21 cellular contexts compared by ENCODE assay signal in genomic region chr4:16890651-16891050, GRCh38. TPM values are rescaled to one million over a fixed set of nuclear protein-coding genes. Genes with fewer than 3 reads are reported as not detected.
DNase-seq lines count a peak whose midpoint lies in the region; ATAC-seq and TF ChIP-seq lines count a peak whose summit lies in the region.
"Had no signal": no experiment of that assay in that cellular context is flagged by ENCODE, and none has a peak within 500 bp of the region (broad histone marks: within the 10 kb centered on the region; RNA-seq: fewer than 3 reads in every experiment).

No MANE protein-coding gene starts in this region.

- DNase-seq in CD4-positive, alpha-beta T cell, result no peak
- peak; percentile 3 for DNase-seq in CMK (ENCODE audit: low read depth)
- DNase-seq in activated CD8-positive, alpha-beta T cell treated with anti-CD3 and anti-CD28 coated beads for 36 hours, result peak; percentile 12
- DNase-seq in NCI-H1105 treated with DMSO at 0.1 percent for 48 hours (lab: John Stamatoyannopoulos, UW), result no peak
- DNase-seq: head of caudate nucleus; islet precursor cell; mammary epithelial cell; MG63; NCI-H146; NCI-H2227 treated with DMSO at 0.1 percent for 48 hours; NCI-H82; PC-9; stimulated activated CD4-positive, alpha-beta T cell treated with anti-CD3 and anti-CD28 coated beads, Interleukin-1b, Interleukin-23, amount 100 ng/mL, for 48 hours; upper lobe of right lung had no signal

- no peaks in the 10 kb centered on the region for H3K9me3 Mint-ChIP-seq in CD4-positive, alpha-beta T cell
- no peaks in the 10 kb centered on the region for H3K9me3 Mint-ChIP-seq in activated CD8-positive, alpha-beta T cell treated with anti-CD3 and anti-CD28 coated beads for 36 hours
- H3K9me3 Mint-ChIP-seq: activated T-helper 2 cell treated with anti-CD3 and anti-CD28 coated beads, Interferon-gamma antibody, Interleukin-2, Interleukin-4, amounts not matched to agents 10 μg/mL and 5 μg/mL and 100 μg/mL, durations not matched to agents 14 hours and 24 hours and 36 hours; stimulated activated naive CD8-positive, alpha-beta T cell treated with anti-CD3 and anti-CD28 coated beads, Interleukin-15, Interleukin-2, amounts not matched to agents 100 ng/mL and 50 ng/mL, for 24 hours had no signal

- intact Hi-C loops in CD4-positive, alpha-beta T cell (cut with DNase I, micrococcal nuclease), result no loop called here
- intact Hi-C loops in activated CD8-positive, alpha-beta T cell treated with anti-CD3 and anti-CD28 coated beads for 36 hours (cut with micrococcal nuclease), result no loop called here

- POLR2A ChIA-PET in CD4-positive, alpha-beta T cell (lab: Charles Lee), result no interaction called here
- POLR2A ChIA-PET in activated CD8-positive, alpha-beta T cell treated with anti-CD3 and anti-CD28 coated beads for 36 hours (lab: Charles Lee), result no interaction called here

- H3K27me3 ChIP-seq in CD4-positive, alpha-beta T cell (ENCODE audit: control insufficient read depth, insufficient read depth, low read length), result no peaks in the 10 kb centered on the region
- H3K27me3 ChIP-seq: ascending aorta, MG63, upper lobe of right lung had no signal

- no peak overlapping the region for H3K27ac ChIP-seq in CD4-positive, alpha-beta T cell (ENCODE audit: low read depth, low read length)
- peak overlapping the region; percentile 7 for H3K27ac ChIP-seq in mesodermal cell (ENCODE audit: low read depth, low read length, severe bottlenecking)
- H3K27ac ChIP-seq: ascending aorta, PC-9, upper lobe of right lung had no signal

- CTCF ChIA-PET in CD4-positive, alpha-beta T cell (lab: Charles Lee), result no interaction called here
- CTCF ChIA-PET in activated CD8-positive, alpha-beta T cell treated with anti-CD3 and anti-CD28 coated beads for 36 hours (lab: Charles Lee), result interaction anchor here (0.6 kb wide), 1 partner anchor 96 kb away, joined by 3 read pairs; no protein-coding TSS in a partner anchor

- peak overlapping the region; percentile 73 for H3K4me3 Mint-ChIP-seq in CD4-positive, alpha-beta T cell
- no peak overlapping the region for H3K4me3 Mint-ChIP-seq in activated CD8-positive, alpha-beta T cell treated with anti-CD3 and anti-CD28 coated beads for 36 hours
- H3K4me3 Mint-ChIP-seq: stimulated activated naive CD8-positive, alpha-beta T cell treated with anti-CD3 and anti-CD28 coated beads, Interleukin-15, Interleukin-2, amounts not matched to agents 100 ng/mL and 50 ng/mL, for 24 hours had no signal

- peaks cover 58% of the 10 kb centered on the region for H3K36me3 ChIP-seq in mesodermal cell (ENCODE audit: control insufficient read depth, insufficient read depth, low read length)
- H3K36me3 ChIP-seq: ascending aorta, upper lobe of right lung had no signal

- H3K4me3 ChIP-seq in mesodermal cell (ENCODE audit: extremely low read depth, insufficient read depth, low read length, poor library complexity, severe bottlenecking), result no peak overlapping the region
- H3K4me3 ChIP-seq: ascending aorta, MG63, PC-9, upper lobe of right lung had no signal

- no peaks in the 10 kb centered on the region for H3K27me3 Mint-ChIP-seq in CD4-positive, alpha-beta T cell
- H3K27me3 Mint-ChIP-seq in activated CD8-positive, alpha-beta T cell treated with anti-CD3 and anti-CD28 coated beads for 36 hours, result no peaks in the 10 kb centered on the region
- H3K27me3 Mint-ChIP-seq: stimulated activated naive CD8-positive, alpha-beta T cell treated with anti-CD3 and anti-CD28 coated beads, Interleukin-15, Interleukin-2, amounts not matched to agents 100 ng/mL and 50 ng/mL, for 24 hours had no signal

- peaks cover 16% of the 10 kb centered on the region for H3K4me1 ChIP-seq in mesodermal cell (ENCODE audit: control insufficient read depth, insufficient read depth, low read length, poor library complexity, severe bottlenecking)
- H3K4me1 ChIP-seq: ascending aorta, upper lobe of right lung had no signal

- no peaks in the 10 kb centered on the region for H3K36me3 Mint-ChIP-seq in CD4-positive, alpha-beta T cell (ENCODE audit: low read depth)
- H3K36me3 Mint-ChIP-seq in activated CD8-positive, alpha-beta T cell treated with anti-CD3 and anti-CD28 coated beads for 36 hours (ENCODE audit: low read depth), result no peaks in the 10 kb centered on the region

- peak overlapping the region; percentile 36 for H3K27ac Mint-ChIP-seq in CD4-positive, alpha-beta T cell
- no peak overlapping the region for H3K27ac Mint-ChIP-seq in activated CD8-positive, alpha-beta T cell treated with anti-CD3 and anti-CD28 coated beads for 36 hours
- H3K27ac Mint-ChIP-seq: activated T-helper 2 cell treated with anti-CD3 and anti-CD28 coated beads, Interferon-gamma antibody, Interleukin-2, Interleukin-4, amounts not matched to agents 10 μg/mL and 5 μg/mL and 100 μg/mL, durations not matched to agents 14 hours and 24 hours and 36 hours; stimulated activated naive CD8-positive, alpha-beta T cell treated with anti-CD3 and anti-CD28 coated beads, Interleukin-15, Interleukin-2, amounts not matched to agents 100 ng/mL and 50 ng/mL, for 24 hours had no signal

- WGBS in mesodermal cell (ENCODE audit: insufficient coverage in 2 of 2), 2 experiments, result 100% methylated on average over 1 to 2 of the region's 2 CpGs

- ATAC-seq in CD4-positive, alpha-beta T cell (ENCODE audit: poor library complexity), result no peak
- ATAC-seq in activated CD8-positive, alpha-beta T cell treated with anti-CD3 and anti-CD28 coated beads for 36 hours, result peak; percentile 61
- ATAC-seq in HG03135 (IDR thresholded peaks at IDR 0.05; ENCODE audit: unreplicated experiment) (no peak), HG02840 (IDR thresholded peaks at IDR 0.05; ENCODE audit: low FRiP score, unreplicated experiment) (no peak)

- no peaks in the 10 kb centered on the region for H3K9me3 ChIP-seq in CD4-positive, alpha-beta T cell (ENCODE audit: control insufficient read depth, low read length)
- no peaks in the 10 kb centered on the region for H3K9me3 ChIP-seq in mesodermal cell (ENCODE audit: control insufficient read depth, low read length)
- H3K9me3 ChIP-seq: ascending aorta, MG63, upper lobe of right lung had no signal

- H3K4me1 Mint-ChIP-seq in CD4-positive, alpha-beta T cell (ENCODE audit: low read depth), result peaks cover 51% of the 10 kb centered on the region
- peaks cover 50% of the 10 kb centered on the region for H3K4me1 Mint-ChIP-seq in activated CD8-positive, alpha-beta T cell treated with anti-CD3 and anti-CD28 coated beads for 36 hours (ENCODE audit: low read depth)

- no peak for TF ChIP-seq CTCF in CD4-positive, alpha-beta T cell (IDR thresholded peaks at IDR 0.05)
- no peak for TF ChIP-seq CTCF in activated CD8-positive, alpha-beta T cell treated with anti-CD3 and anti-CD28 coated beads for 36 hours (IDR thresholded peaks at IDR 0.05)

RNA-seq across cellular contexts. Expression of gene LDB2, which starts 7.8 kb away (rescaled TPM):
- not detected for total RNA-seq in CD4-positive, alpha-beta T cell
- not detected for total RNA-seq in activated CD8-positive, alpha-beta T cell treated with anti-CD3 and anti-CD28 coated beads for 36 hours
- polyA plus RNA-seq in mesodermal cell (2013, experiment 1 of 2), result 147 TPM
- polyA plus RNA-seq in mesodermal cell (2013, experiment 2 of 2), result 133 TPM
- total RNA-seq: activated T-helper 2 cell treated with anti-CD3 and anti-CD28 coated beads, Interferon-gamma antibody, Interleukin-2, Interleukin-4, amounts not matched to agents 10 μg/mL and 5 μg/mL and 100 μg/mL, durations not matched to agents 14 hours and 24 hours and 36 hours; G401; mammary epithelial cell; PC-9 had no signal
- polyA plus RNA-seq: mammary epithelial cell had no signal

Comparison
In these comparisons a context has a peak if more than half of its experiments do, and no peak if none do; other contexts are left out.
1. DNase-seq: peak in CMK (single experiment) and activated CD8-positive, alpha-beta T cell treated with anti-CD3 and anti-CD28 coated beads for 36 hours (single experiment); none in CD4-positive, alpha-beta T cell (0 of 10) and NCI-H1105 treated with DMSO at 0.1 percent for 48 hours (single experiment).